8 cellular contexts compared by ENCODE assay signal in genomic region chr2:69565431-69565839, GRCh38.
DNase-seq lines count a peak whose midpoint lies in the region; ATAC-seq and TF ChIP-seq lines count a peak whose summit lies in the region.

No MANE protein-coding gene starts in this region.

- no peak for TF ChIP-seq POLR2A in tibial nerve (IDR thresholded peaks at IDR 0.05)

- no peaks in the 10 kb centered on the region for H3K36me3 ChIP-seq in tibial nerve

- H3K27me3 ChIP-seq in tibial nerve = no peaks in the 10 kb centered on the region

- no peak overlapping the region for H3K4me3 ChIP-seq in tibial nerve

- peak; percentile 73 for DNase-seq in DMS53 (lab: John Stamatoyannopoulos, UW)
- DNase-seq in NCI-H460 (ENCODE audit: extremely low read depth, low read depth) = peak; percentile 38
- DNase-seq in activated CD8-positive, alpha-beta memory T cell treated with anti-CD3 and anti-CD28 coated beads for 48 hours (ENCODE audit: low read depth in 2 of 3, low spot score in 2 of 3) = peak; percentile 22 to 60 (median 52)
- DNase-seq in occipital lobe (lab: John Stamatoyannopoulos, UW) = peak; percentile 10
- peak in 1 of 2 donors; percentile 37 for DNase-seq in tibial nerve (ENCODE audit: low spot score in 2 of 2)

- TF ChIP-seq EP300 in tibial nerve (IDR thresholded peaks at IDR 0.05) = no peak

- 50 to 60% methylated on average over 3 of the region's 3 CpGs for WGBS in tibial nerve, 2 donors

- peak; percentile 36 to 74 (median 44) for TF ChIP-seq CTCF in tibial nerve (IDR thresholded peaks at IDR 0.05)

- no peaks in the 10 kb centered on the region for H3K9me3 ChIP-seq in tibial nerve

- peak; percentile 86 for ATAC-seq in GM21723 (IDR thresholded peaks at IDR 0.05; ENCODE audit: unreplicated experiment)
- peak; percentile 56 for ATAC-seq in esophagus mucosa
- no peak for ATAC-seq in HG02852 (IDR thresholded peaks at IDR 0.05; ENCODE audit: unreplicated experiment)

- peaks cover 0 to 22% (median 2%) of the 10 kb centered on the region in 4 donors for H3K4me1 ChIP-seq in tibial nerve

- no peak overlapping the region for H3K27ac ChIP-seq in tibial nerve
